ENCODE assay signal across 8 cellular contexts in the genomic region with DNA sequence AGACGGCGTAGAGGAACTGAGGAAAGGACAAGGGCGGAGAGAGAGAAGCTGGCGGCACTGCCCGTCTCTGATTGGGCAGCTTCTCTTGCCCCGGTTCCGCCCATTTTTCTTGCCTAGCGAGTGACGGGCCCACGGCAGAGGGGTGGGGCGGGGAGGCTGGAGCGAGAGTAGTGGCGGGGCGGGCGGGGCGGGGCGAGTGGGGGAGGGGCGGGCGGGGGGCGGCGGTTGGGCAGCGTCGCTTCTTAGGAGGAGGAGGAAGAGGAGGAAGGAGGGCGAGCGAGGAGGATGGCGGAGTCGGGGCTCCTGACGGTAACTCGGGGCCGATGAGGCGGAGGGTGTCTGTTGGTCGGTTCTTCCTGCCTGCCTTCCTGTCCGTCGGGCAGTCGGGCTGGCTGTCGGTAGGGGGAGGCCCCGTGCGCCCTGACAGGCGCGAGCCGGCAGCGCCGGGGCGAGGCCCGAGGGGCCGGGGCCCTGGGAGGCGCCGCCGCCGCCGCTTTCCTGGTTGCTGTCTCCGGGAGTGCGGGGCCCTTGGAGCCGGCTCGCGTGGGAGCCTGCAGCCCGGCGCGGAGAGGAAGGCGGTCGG. TPM values are rescaled to one million over a fixed set of nuclear protein-coding genes. Genes with fewer than 3 reads are reported as not detected.
DNase-seq lines count a peak whose midpoint lies in the region; ATAC-seq and TF ChIP-seq lines count a peak whose summit lies in the region.

TSS of gene SHOC2 (plus strand) at position 256 of the 583 bp plus-strand sequence. CDS start 44,755 bp downstream, outside the sequence.

- in situ Hi-C loops in KBM-7 (cut with MboI; ENCODE audit: low pct_unique_long_range_greater_than_20kb, low sequenced_read_pairs) = no loop called here

- H3K36me3 Mint-ChIP-seq in CD4-positive, CD25-positive, alpha-beta regulatory T cell = peaks cover 8% of the 10 kb centered on the region

- peak within 1 kb of the TSS; percentile 98 to 100 (median 100) for H3K4me3 Mint-ChIP-seq in CD4-positive, CD25-positive, alpha-beta regulatory T cell

- H3K4me1 ChIP-seq in CD4-positive, CD25-positive, alpha-beta regulatory T cell (ENCODE audit: control insufficient read depth, insufficient read depth, low read length, poor library complexity, severe bottlenecking) = peaks cover 30% of the 10 kb centered on the region
- H3K4me1 ChIP-seq in colonic mucosa (no peaks in the 10 kb centered on the region), lower lobe of right lung (peaks cover 45% of the 10 kb centered on the region)

- H3K27ac Mint-ChIP-seq in CD4-positive, CD25-positive, alpha-beta regulatory T cell = peak within 1 kb of the TSS; percentile 98 to 100 (median 100)

- peaks cover 20 to 68% (median 41%) of the 10 kb centered on the region in 4 donors for H3K4me1 Mint-ChIP-seq in CD4-positive, CD25-positive, alpha-beta regulatory T cell

- H3K27me3 ChIP-seq in CD4-positive, CD25-positive, alpha-beta regulatory T cell (ENCODE audit: control insufficient read depth, insufficient read depth, low read length) = no peaks in the 10 kb centered on the region
- H3K27me3 ChIP-seq in colonic mucosa (no peaks in the 10 kb centered on the region), lower lobe of right lung (ENCODE audit: low read depth) (no peaks in the 10 kb centered on the region)

- H3K4me3 ChIP-seq in CD4-positive, CD25-positive, alpha-beta regulatory T cell (ENCODE audit: low read depth, low read length) = peak within 1 kb of the TSS; percentile 99
- H3K4me3 ChIP-seq in colonic mucosa (peak within 1 kb of the TSS; percentile 61), lower lobe of right lung (peak within 1 kb of the TSS; percentile 71)

- peak within 1 kb of the TSS; percentile 99 for H3K27ac ChIP-seq in CD4-positive, CD25-positive, alpha-beta regulatory T cell (ENCODE audit: insufficient read depth, low read length, poor library complexity, severe bottlenecking)
- H3K27ac ChIP-seq in colonic mucosa = peak within 1 kb of the TSS; percentile 92
- H3K27ac ChIP-seq in lower lobe of right lung = peak within 1 kb of the TSS; percentile 98

- peaks cover 6% of the 10 kb centered on the region for H3K36me3 ChIP-seq in CD4-positive, CD25-positive, alpha-beta regulatory T cell (ENCODE audit: control insufficient read depth, insufficient read depth, low read length)
- no peaks in the 10 kb centered on the region for H3K36me3 ChIP-seq in colonic mucosa
- no peaks in the 10 kb centered on the region for H3K36me3 ChIP-seq in lower lobe of right lung

- no peaks in the 10 kb centered on the region for H3K27me3 Mint-ChIP-seq in CD4-positive, CD25-positive, alpha-beta regulatory T cell

- peak within 1 kb of the TSS; percentile 85 to 98 for H3K9ac ChIP-seq in colonic mucosa (ENCODE audit: low read depth in 2 of 2, low read length in 2 of 2)

- TF ChIP-seq CTCF in colonic mucosa (IDR thresholded peaks at IDR 0.05) (no peak), lower lobe of right lung (IDR thresholded peaks at IDR 0.05) (no peak)

- DNase-seq in CD4-positive, CD25-positive, alpha-beta regulatory T cell = peak; percentile 98 to 100 (median 99)
- DNase-seq in HT-29 (ENCODE audit: low spot score) = peak; percentile 63
- peak; percentile 99 for DNase-seq in colonic mucosa
- DNase-seq in lower lobe of right lung = peak; percentile 100
- peak; percentile 95 for DNase-seq in stimulated activated CD8-positive, alpha-beta memory T cell treated with anti-CD3 and anti-CD28 coated beads, Interleukin-12 subunit alpha, Interleukin-12 subunit beta, amount 100 ng/mL, for 1 hour (ENCODE audit: low read depth)
- no peak for DNase-seq in KBM-7

- no peaks in the 10 kb centered on the region for H3K9me3 Mint-ChIP-seq in CD4-positive, CD25-positive, alpha-beta regulatory T cell

- intact Hi-C loops in colonic mucosa (cut with DNase I) (no loop called here), lower lobe of right lung (cut with DNase I) (no loop called here)

- ATAC-seq in CD4-positive, CD25-positive, alpha-beta regulatory T cell (ENCODE audit: low read depth in 2 of 2) = peak; percentile 45 to 97
- ATAC-seq in GM19397 (IDR thresholded peaks at IDR 0.05; ENCODE audit: unreplicated experiment) (peak; percentile 8), lower lobe of right lung (peak; percentile 63 to 69)
- ATAC-seq in activated CD4-positive, CD25-positive, alpha-beta regulatory T cell treated with anti-CD3 and anti-CD28 coated beads, Interleukin-2, amount 50 U/mL, for 24 hours = peak; percentile 34 to 42

- H3K9me3 ChIP-seq in CD4-positive, CD25-positive, alpha-beta regulatory T cell (ENCODE audit: control insufficient read depth in 2 of 2, low read length in 2 of 2) = no peaks in the 10 kb centered on the region
- no peaks in the 10 kb centered on the region for H3K9me3 ChIP-seq in colonic mucosa
- H3K9me3 ChIP-seq in lower lobe of right lung = no peaks in the 10 kb centered on the region

RNA-seq across cellular contexts. Expression of gene SHOC2, which starts in this region (rescaled TPM):
- 91.3 TPM for total RNA-seq in CD4-positive, CD25-positive, alpha-beta regulatory T cell
- polyA plus RNA-seq in CD4-positive, CD25-positive, alpha-beta regulatory T cell = 10 to 100 TPM; 62.1 to 68.0 (median 64.1) TPM
- total RNA-seq in HT-29 (2014; rRNA removed; shearing (Covaris generic)) = 6.4 and 7.0 TPM in 2 replicates
- 10 to 100 TPM; 47.2 to 79.1 TPM for total RNA-seq in colonic mucosa
- 60.9 TPM for total RNA-seq in lower lobe of right lung

Comparison
In these comparisons a context has a peak if more than half of its experiments do, and no peak if none do; other contexts are left out.
1. ATAC-seq: peak in every context shown above with its lines; median percentile 71 in CD4-positive, CD25-positive, alpha-beta regulatory T cell; 66 in lower lobe of right lung; 38 in activated CD4-positive, CD25-positive, alpha-beta regulatory T cell treated with anti-CD3 and anti-CD28 coated beads, Interleukin-2, amount 50 U/mL, for 24 hours; 8 in GM19397.